ENCODE assay signal across 21 cellular contexts in the genomic region with DNA sequence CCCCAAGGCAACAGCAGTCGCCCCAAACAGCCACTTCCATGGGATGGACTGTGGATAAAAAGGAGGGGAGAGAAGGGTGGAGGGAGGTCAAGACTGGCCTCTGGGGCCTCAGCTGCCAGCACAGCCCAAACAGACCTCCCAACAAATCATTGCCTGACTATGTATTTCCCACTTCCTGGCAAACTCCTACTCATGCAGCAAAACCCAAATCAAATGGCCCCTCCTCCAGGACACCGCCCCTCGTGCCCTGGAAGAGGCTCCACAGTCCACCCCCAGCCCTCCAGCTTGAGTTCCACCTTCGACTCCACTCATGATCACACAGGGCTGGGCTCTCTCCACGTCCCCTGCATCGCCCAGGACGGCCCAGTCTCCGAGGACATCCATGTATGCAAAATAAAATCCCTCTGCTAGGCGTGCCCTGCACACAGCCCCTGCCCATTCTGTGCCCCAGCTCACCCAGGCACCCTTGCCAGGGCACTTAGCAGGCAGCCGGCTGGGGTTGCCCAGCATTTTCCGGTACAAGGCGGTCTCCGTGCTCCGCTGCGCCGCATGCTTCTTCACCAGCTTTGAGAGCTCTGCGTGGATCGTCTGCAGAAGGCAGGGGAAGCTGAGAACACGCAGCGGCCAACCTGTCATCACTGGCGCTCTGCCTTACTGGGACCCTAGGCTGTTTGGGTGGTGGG. TPM values are rescaled to one million over a fixed set of nuclear protein-coding genes. Genes with fewer than 3 reads are reported as not detected.
DNase-seq lines count a peak whose midpoint lies in the region; ATAC-seq, FAIRE-seq and TF ChIP-seq lines count a peak whose summit lies in the region.
"Had no signal": no experiment of that assay in that cellular context is flagged by ENCODE, and none has a peak within 500 bp of the region (broad histone marks: within the 10 kb centered on the region; RNA-seq: fewer than 3 reads in every experiment).

No MANE protein-coding gene starts in this region.

- H3K9me3 Mint-ChIP-seq in astrocyte (ENCODE audit: unreplicated experiment) = no peaks in the 10 kb centered on the region
- H3K9me3 Mint-ChIP-seq: CD4-positive, alpha-beta T cell; HFFc6 had no signal

- peak in 1 of 3 donors; percentile 35 for DNase-seq in right cardiac atrium
- no peak for DNase-seq in Right ventricle myocardium inferior (ENCODE audit: missing footprints)
- no peak for DNase-seq in astrocyte (ENCODE audit: low read depth)
- no peak for DNase-seq in upper lobe of right lung
- DNase-seq in WERI-Rb-1 = no peak
- no peak for DNase-seq in hippocampal formation (lab: John Stamatoyannopoulos, UW)
- DNase-seq: C1 segment of cervical spinal cord; Calu3; CD4-positive, alpha-beta T cell; DMS153; DND-41; GF-D8; GOT3; HFFc6 had no signal

- H3K4me2 ChIP-seq in astrocyte (ENCODE audit: low read length) = no peak overlapping the region

- POLR2A ChIA-PET in HEK293 (lab: Yijun Ruan, JAX) = interaction anchor here (0.6 to 2.3 kb wide), 2 partner anchors 39 to 142 kb away, joined by 3 to 7 read pairs; partner anchors contain the start of gene UBA52

- H3K27ac Mint-ChIP-seq in astrocyte (ENCODE audit: unreplicated experiment) = peak overlapping the region; percentile 59
- H3K27ac Mint-ChIP-seq: B cell; CD4-positive, alpha-beta T cell; HFFc6 had no signal

- H4K20me1 ChIP-seq in astrocyte (ENCODE audit: insufficient read depth, low read length) = no peaks in the 10 kb centered on the region

- H3K4me1 Mint-ChIP-seq in astrocyte (ENCODE audit: low read depth, unreplicated experiment) = no peaks in the 10 kb centered on the region
- H3K4me1 Mint-ChIP-seq: B cell had no signal

- H3K27me3 ChIP-seq in right cardiac atrium (ENCODE audit: control insufficient read depth, insufficient read depth) = no peaks in the 10 kb centered on the region
- no peaks in the 10 kb centered on the region for H3K27me3 ChIP-seq in astrocyte (ENCODE audit: insufficient read depth, low read length)
- no peaks in the 10 kb centered on the region for H3K27me3 ChIP-seq in upper lobe of right lung
- no peaks in the 10 kb centered on the region for H3K27me3 ChIP-seq in WERI-Rb-1 (ENCODE audit: insufficient read depth, low read depth, severe bottlenecking)

- TF ChIP-seq CTCF in HEK293 (tag by site-specific recombination; IDR thresholded peaks at IDR 0.05) (no peak), astrocyte (IDR thresholded peaks at IDR 0.05; ENCODE audit: insufficient read depth, low read depth, low read length) (no peak), upper lobe of right lung (IDR thresholded peaks at IDR 0.05) (no peak), WERI-Rb-1 (IDR thresholded peaks at IDR 0.05; ENCODE audit: low read depth, low read length) (no peak)

- WGBS in right cardiac atrium = 95% methylated on average over 21 of the region's 21 CpGs

- H3K4me3 Mint-ChIP-seq in astrocyte (ENCODE audit: unreplicated experiment) = no peak overlapping the region
- H3K4me3 Mint-ChIP-seq: B cell; CD4-positive, alpha-beta T cell; HFFc6 had no signal

- peaks cover 24% of the 10 kb centered on the region for H3K36me3 Mint-ChIP-seq in astrocyte (ENCODE audit: low read depth, unreplicated experiment)

- CTCF ChIA-PET in HEK293 (lab: Yijun Ruan, JAX) = no interaction called here

- intact Hi-C loops in right cardiac atrium (cut with DNase I) (no loop called here), Right ventricle myocardium inferior (cut with DNase I) (no loop called here), upper lobe of right lung (cut with DNase I) (no loop called here)

- no peak overlapping the region for H3K9ac ChIP-seq in astrocyte (ENCODE audit: low read length)

- no peak overlapping the region for H3K27ac ChIP-seq in right cardiac atrium (ENCODE audit: low read length)
- no peak overlapping the region for H3K27ac ChIP-seq in HEK293 (ENCODE audit: extremely low read depth, low read depth, low read length)
- H3K27ac ChIP-seq in astrocyte (ENCODE audit: low read depth, low read length) = no peak overlapping the region
- no peak overlapping the region for H3K27ac ChIP-seq in upper lobe of right lung
- no peak overlapping the region for H3K27ac ChIP-seq in WERI-Rb-1

- H3K4me1 ChIP-seq in right cardiac atrium (ENCODE audit: control insufficient read depth, insufficient read depth, low read length) (no peaks in the 10 kb centered on the region), HEK293 (ENCODE audit: control insufficient read depth, insufficient read depth, low read length) (no peaks in the 10 kb centered on the region), astrocyte (ENCODE audit: insufficient read depth, low read length) (no peaks in the 10 kb centered on the region), upper lobe of right lung (no peaks in the 10 kb centered on the region)
- H3K4me1 ChIP-seq: HAP-1 had no signal

- H3K36me3 ChIP-seq in HEK293 (ENCODE audit: control insufficient read depth in 2 of 2, insufficient read depth in 1 of 2, low read length in 2 of 2) (peaks cover 14 to 46% of the 10 kb centered on the region in 2 experiments; a peak in 2 of 3 replicates), astrocyte (ENCODE audit: insufficient read depth, low read length) (peaks cover 3% of the 10 kb centered on the region), upper lobe of right lung (peaks cover 58% of the 10 kb centered on the region), WERI-Rb-1 (peaks cover 38% of the 10 kb centered on the region)

- ATAC-seq in right cardiac atrium (peak; percentile 14 to 20), Right ventricle myocardium inferior (no peak), upper lobe of right lung (peak; percentile 12)
- ATAC-seq: HepG2 had no signal

- H3K9me3 ChIP-seq in right cardiac atrium (ENCODE audit: control insufficient read depth, low read length) = no peaks in the 10 kb centered on the region
- no peaks in the 10 kb centered on the region for H3K9me3 ChIP-seq in HEK293 (ENCODE audit: control insufficient read depth, insufficient read depth, low read depth, low read length)
- H3K9me3 ChIP-seq in astrocyte (ENCODE audit: insufficient read depth, low read depth, low read length) = no peaks in the 10 kb centered on the region
- no peaks in the 10 kb centered on the region for H3K9me3 ChIP-seq in upper lobe of right lung
- no peaks in the 10 kb centered on the region for H3K9me3 ChIP-seq in WERI-Rb-1 (ENCODE audit: severe bottlenecking)
- H3K9me3 ChIP-seq: HAP-1 had no signal

- H2AFZ ChIP-seq in astrocyte (ENCODE audit: low read depth, low read length) = no peak overlapping the region

- H3K4me3 ChIP-seq in right cardiac atrium (ENCODE audit: low read length) = no peak overlapping the region
- H3K4me3 ChIP-seq in HEK293 (ENCODE audit: low read depth, low read length) = no peak overlapping the region
- no peak overlapping the region for H3K4me3 ChIP-seq in astrocyte (ENCODE audit: insufficient read depth, low read depth, low read length)
- H3K4me3 ChIP-seq in upper lobe of right lung = no peak overlapping the region
- no peak overlapping the region for H3K4me3 ChIP-seq in WERI-Rb-1 (ENCODE audit: low read depth, low read length)
- H3K4me3 ChIP-seq: HAP-1 had no signal

- no peak for FAIRE-seq in astrocyte (lab: Jason Lieb, UNC)
- FAIRE-seq: A204.1, GM19239, HepG2, HTR-8/SVneo had no signal

- no peaks in the 10 kb centered on the region for H3K79me2 ChIP-seq in astrocyte (ENCODE audit: insufficient read depth, low read length)

- H3K27me3 Mint-ChIP-seq in astrocyte (ENCODE audit: low read depth, unreplicated experiment) = no peaks in the 10 kb centered on the region
- H3K27me3 Mint-ChIP-seq: B cell; CD4-positive, alpha-beta T cell had no signal

TF ChIP-seq in HEK293, 187 proteins besides CTCF, POLR2A, EP300 and RAD21 (continues in another document):
- TF ChIP-seq ZNF548 (tag by site-specific recombination; IDR thresholded peaks at IDR 0.05) (no peak), ZFHX2 (tag by site-specific recombination; conservative IDR thresholded peaks at IDR 0.05) (0 out of 2 replicates have a peak, but pooled peaks have one; percentile 8), SP2 (tag by site-specific recombination; IDR thresholded peaks at IDR 0.05) (peak; percentile 24; the same call in 1 of the 2 replicates), ZNF561 (tag by site-specific recombination; IDR thresholded peaks at IDR 0.05; ENCODE audit: borderline replicate concordance) (no peak), ZNF311 (tag by site-specific recombination; IDR thresholded peaks at IDR 0.05; ENCODE audit: borderline replicate concordance) (no peak), MEIS1 (CRISPR knock-in tag; IDR thresholded peaks at IDR 0.05; ENCODE audit: borderline replicate concordance) (no peak), KLF9 (tag by site-specific recombination; IDR thresholded peaks at IDR 0.05; ENCODE audit: low read depth) (no peak), PRDM1 (tag by site-specific recombination; IDR thresholded peaks at IDR 0.05) (no peak), KLF16 (tag by site-specific recombination; IDR thresholded peaks at IDR 0.05) (no peak), ZBTB7A (tag by site-specific recombination; IDR thresholded peaks at IDR 0.05; ENCODE audit: low read depth) (no peak)
- TF ChIP-seq, protein P1, sequence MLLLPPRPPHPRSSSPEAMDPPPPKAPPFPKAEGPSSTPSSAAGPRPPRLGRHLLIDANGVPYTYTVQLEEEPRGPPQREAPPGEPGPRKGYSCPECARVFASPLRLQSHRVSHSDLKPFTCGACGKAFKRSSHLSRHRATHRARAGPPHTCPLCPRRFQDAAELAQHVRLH (tag by site-specific recombination; IDR thresholded peaks at IDR 0.05) = no peak

RNA-seq across cellular contexts. Expression of gene ELL, which starts 10.5 kb away (rescaled TPM):
- total RNA-seq in right cardiac atrium (10 to 100 TPM; 12.6 to 19.0 (median 14.0) TPM), Right ventricle myocardium inferior (8.4 TPM), astrocyte (16.0 TPM in 2 replicates), upper lobe of right lung (17.7 TPM)
- polyA plus RNA-seq in right cardiac atrium = 9.3 TPM

RNA-seq across cellular contexts. Expression of gene FKBP8, which starts 11.0 kb away (rescaled TPM):
- 100 to 1,000 TPM; 204 to 236 (median 213) TPM for total RNA-seq in right cardiac atrium
- polyA plus RNA-seq in right cardiac atrium = 285 TPM
- total RNA-seq in Right ventricle myocardium inferior = 181 TPM
- 246 and 251 TPM in 2 replicates for total RNA-seq in astrocyte
- total RNA-seq in upper lobe of right lung = 201 TPM

RNA-seq across cellular contexts. Expression of gene KXD1, which starts 25.3 kb away (rescaled TPM):
- 10 to 100 TPM; 47.8 to 55.4 (median 52.2) TPM for total RNA-seq in right cardiac atrium
- 49.0 TPM for polyA plus RNA-seq in right cardiac atrium
- 50.3 TPM for total RNA-seq in Right ventricle myocardium inferior
- total RNA-seq in astrocyte = 73.4 and 80.2 TPM in 2 replicates
- total RNA-seq in upper lobe of right lung = 68.3 TPM

RNA-seq across cellular contexts. Expression of gene UBA52, which starts 39.3 kb away (rescaled TPM):
- total RNA-seq in right cardiac atrium = 100 to 1,000 TPM; 712 to 793 (median 725) TPM
- 622 TPM for polyA plus RNA-seq in right cardiac atrium
- 737 TPM for total RNA-seq in Right ventricle myocardium inferior
- total RNA-seq in astrocyte = 1,213 and 1,287 TPM in 2 replicates
- 840 TPM for total RNA-seq in upper lobe of right lung

RNA-seq across cellular contexts. Expression of gene REX1BD, which starts 56.2 kb away (rescaled TPM):
- total RNA-seq in right cardiac atrium (10 to 100 TPM; 71.0 to 90.7 (median 77.1) TPM), Right ventricle myocardium inferior (79.3 TPM), astrocyte (47.4 and 54.6 TPM in 2 replicates), upper lobe of right lung (57.1 TPM)
- polyA plus RNA-seq in right cardiac atrium = 99.9 TPM
